In genomic region chr16:101586-101985, GRCh38 we compare ENCODE assay signal across 17 cellular contexts. TPM values are rescaled to one million over a fixed set of nuclear protein-coding genes. Genes with fewer than 3 reads are reported as not detected.
A peak's percentile ranks its signal among the peaks of the same experiment; 100 is the strongest.
DNase-seq lines count a peak whose midpoint lies in the region; ATAC-seq, FAIRE-seq and TF ChIP-seq lines count a peak whose summit lies in the region.
"Had no signal": no experiment of that assay in that cellular context is flagged by ENCODE, and none has a peak within 500 bp of the region (broad histone marks: within the 10 kb centered on the region; RNA-seq: fewer than 3 reads in every experiment).

No MANE protein-coding gene starts in this region.

- DNase-seq in K562 (ENCODE audit: extremely low read depth in 1 of 4, low spot score in 3 of 4) = no peak
- no peak for DNase-seq in transverse colon
- DNase-seq in NCI-H526 treated with DMSO at 0.1 percent for 48 hours (lab: John Stamatoyannopoulos, UW) = no peak
- no peak for DNase-seq in mesothelial cell of epicardium (ENCODE audit: low spot score in 2 of 2, unreplicated experiment in 2 of 2)
- DNase-seq: activated CD4-positive, alpha-beta memory T cell treated with anti-CD3 and anti-CD28 coated beads, Interleukin-2, amount 10 ng/mL, durations not matched to agents 7 days and 5 days; activated T-cell treated with anti-CD3 and anti-CD28 coated beads, Interleukin-2, amount 50 U/mL, for 4 hours; NCI-H1694 treated with DMSO at 0.1 percent for 48 hours; NCI-H446 treated with DMSO at 0.1 percent for 48 hours; SHP77; T-helper 1 cell had no signal

- H3K36me3 ChIP-seq in K562 (ENCODE audit: control insufficient read depth, insufficient read depth, low read length) = peaks cover 39% of the 10 kb centered on the region; the same call in 2 of the 3 replicates
- peaks cover 0 to 55% of the 10 kb centered on the region in 2 donors for H3K36me3 ChIP-seq in gastroesophageal sphincter
- no peaks in the 10 kb centered on the region for H3K36me3 ChIP-seq in parathyroid adenoma (ENCODE audit: control insufficient read depth, insufficient read depth, low read length)
- H3K36me3 ChIP-seq in transverse colon = no peaks in the 10 kb centered on the region

- TF ChIP-seq POLR2A in K562 (conservative IDR thresholded peaks at IDR 0.05) (no peak), gastroesophageal sphincter (IDR thresholded peaks at IDR 0.05) (no peak), transverse colon (IDR thresholded peaks at IDR 0.05) (no peak)

- peaks cover 2% of the 10 kb centered on the region for H3K4me1 Mint-ChIP-seq in mesothelial cell of epicardium

- POLR2A ChIA-PET in K562 (lab: Yijun Ruan, JAX) = no interaction called here

- no peak for TF ChIP-seq RAD21 in K562 (CRISPR knock-in tag; conservative IDR thresholded peaks at IDR 0.05 in 1 of 2, IDR thresholded peaks at IDR 0.05 in 1 of 2)

- H3K4me2 ChIP-seq in K562 (ENCODE audit: insufficient read depth, low read length) (no peak overlapping the region), parathyroid adenoma (ENCODE audit: low read length) (no peak overlapping the region)

- no peaks in the 10 kb centered on the region for H3K9me3 Mint-ChIP-seq in mesothelial cell of epicardium
- H3K9me3 Mint-ChIP-seq: activated CD4-positive, alpha-beta memory T cell treated with anti-CD3 and anti-CD28 coated beads, Interleukin-2, amount 10 ng/mL, durations not matched to agents 7 days and 5 days; activated naive CD4-positive, alpha-beta T cell treated with anti-CD3 and anti-CD28 coated beads, Interleukin-2, amount 50 U/mL, for 72 hours; activated T-cell treated with anti-CD3 and anti-CD28 coated beads, Interleukin-2, amount 50 U/mL, for 4 hours had no signal

- H3K4me3 Mint-ChIP-seq in mesothelial cell of epicardium = no peak overlapping the region
- H3K4me3 Mint-ChIP-seq: activated CD4-positive, alpha-beta memory T cell treated with anti-CD3 and anti-CD28 coated beads, Interleukin-2, amount 10 ng/mL, durations not matched to agents 7 days and 5 days; activated T-cell treated with anti-CD3 and anti-CD28 coated beads, Interleukin-2, amount 50 U/mL, for 4 hours; B cell had no signal

- H3K9me1 ChIP-seq in K562 (ENCODE audit: control insufficient read depth, insufficient read depth, low read length) = no peaks in the 10 kb centered on the region

- no peak overlapping the region for H3K27ac Mint-ChIP-seq in mesothelial cell of epicardium
- H3K27ac Mint-ChIP-seq: activated CD4-positive, alpha-beta memory T cell treated with anti-CD3 and anti-CD28 coated beads, Interleukin-2, amount 10 ng/mL, durations not matched to agents 7 days and 5 days; B cell had no signal

- H3K27ac ChIP-seq in K562 (ENCODE audit: extremely low read depth, low read depth, low read length) (no peak overlapping the region), gastroesophageal sphincter (peak overlapping the region in 3 of 4 donors; percentile 68 to 75 (median 74)), parathyroid adenoma (peak overlapping the region; percentile 7), transverse colon (peak overlapping the region in 3 of 4 donors; percentile 18 to 48 (median 35))
- H3K27ac ChIP-seq: VCaP had no signal

- H3K4me3 ChIP-seq in K562 (no peak overlapping the region), gastroesophageal sphincter (no peak overlapping the region), parathyroid adenoma (ENCODE audit: low read depth, low read length) (no peak overlapping the region), transverse colon (no peak overlapping the region)

- H2AFZ ChIP-seq in K562 (ENCODE audit: low read depth, low read length) (no peak overlapping the region), parathyroid adenoma (no peak overlapping the region)

- peaks cover 18 to 60% of the 10 kb centered on the region in 2 experiments; a peak in 4 of 5 replicates for H3K4me1 ChIP-seq in K562 (replicated peaks in 1 of 2; ENCODE audit: control insufficient read depth in 2 of 2, insufficient read depth in 2 of 2, low read length in 2 of 2)
- H3K4me1 ChIP-seq in gastroesophageal sphincter = peaks cover 0 to 35% (median 0%) of the 10 kb centered on the region in 3 donors
- H3K4me1 ChIP-seq in parathyroid adenoma = no peaks in the 10 kb centered on the region
- H3K4me1 ChIP-seq in transverse colon = peaks cover 0 to 11% (median 0%) of the 10 kb centered on the region in 4 donors

- H3K79me2 ChIP-seq in K562 (ENCODE audit: control insufficient read depth, insufficient read depth, low read length) (peaks cover under 1% of the 10 kb centered on the region; the same call in 1 of the 3 replicates), parathyroid adenoma (no peaks in the 10 kb centered on the region)

- no peaks in the 10 kb centered on the region for H3K27me3 ChIP-seq in K562 (ENCODE audit: control insufficient read depth in 2 of 2, insufficient read depth in 2 of 2, low read length in 2 of 2)
- H3K27me3 ChIP-seq in gastroesophageal sphincter = no peaks in the 10 kb centered on the region
- no peaks in the 10 kb centered on the region for H3K27me3 ChIP-seq in parathyroid adenoma (ENCODE audit: control insufficient read depth, insufficient read depth, low read length)
- no peaks in the 10 kb centered on the region for H3K27me3 ChIP-seq in transverse colon

- H3K27me3 Mint-ChIP-seq in mesothelial cell of epicardium (ENCODE audit: low read depth) = no peaks in the 10 kb centered on the region
- H3K27me3 Mint-ChIP-seq: activated CD4-positive, alpha-beta memory T cell treated with anti-CD3 and anti-CD28 coated beads, Interleukin-2, amount 10 ng/mL, durations not matched to agents 7 days and 5 days; B cell had no signal

- 86% methylated on average over 6 of the region's 6 CpGs for WGBS in K562 (ENCODE audit: insufficient coverage, low coverage, missing lambda C conversion rate)
- WGBS in gastroesophageal sphincter (ENCODE audit: low coverage in 1 of 2), 2 donors = 55 to 100% methylated on average over 2 to 5 of the region's 6 CpGs
- WGBS in transverse colon (ENCODE audit: low coverage in 1 of 2), 2 donors = 84% methylated on average over 6 of the region's 6 CpGs; no CpG with 5 or more reads in 1 of the 2 donors

- BruUV-seq in K562 (replicated peaks; lab: Mats Ljungman, UMichigan) = no TSS peak

- FAIRE-seq in K562 (lab: Jason Lieb, UNC) = no peak
- FAIRE-seq: HTR-8/SVneo had no signal

- TF ChIP-seq EP300 in K562 (IDR thresholded peaks at IDR 0.05; ENCODE audit: low read length) (no peak), gastroesophageal sphincter (IDR thresholded peaks at IDR 0.05) (no peak), transverse colon (IDR thresholded peaks at IDR 0.05; ENCODE audit: low read depth) (no peak)

- CTCF ChIA-PET in K562 (lab: Yijun Ruan, JAX; ENCODE audit: low intra/inter-chr PET ratio) = no interaction called here

- H3K9me3 ChIP-seq in K562 (replicated peaks; ENCODE audit: control insufficient read depth, insufficient read depth, low read depth, low read length) (no peaks in the 10 kb centered on the region), gastroesophageal sphincter (no peaks in the 10 kb centered on the region), parathyroid adenoma (ENCODE audit: control insufficient read depth, low read length) (no peaks in the 10 kb centered on the region), transverse colon (no peaks in the 10 kb centered on the region)

- TF ChIP-seq CTCF in K562 (IDR thresholded peaks at IDR 0.05 in 2 of 3, conservative IDR thresholded peaks at IDR 0.05 in 1 of 3; ENCODE audit: insufficient read depth in 2 of 3, low read depth in 1 of 3, low read length in 3 of 3) (no peak), gastroesophageal sphincter (IDR thresholded peaks at IDR 0.05) (no peak), parathyroid adenoma (IDR thresholded peaks at IDR 0.05) (no peak), transverse colon (IDR thresholded peaks at IDR 0.05) (no peak), mesothelial cell of epicardium (IDR thresholded peaks at IDR 0.05; ENCODE audit: unreplicated experiment) (no peak)

- H3K36me3 Mint-ChIP-seq in mesothelial cell of epicardium = peaks cover 4% of the 10 kb centered on the region
- H3K36me3 Mint-ChIP-seq: activated naive CD4-positive, alpha-beta T cell treated with anti-CD3 and anti-CD28 coated beads, Interleukin-2, amount 50 U/mL, for 72 hours had no signal

- intact Hi-C loops in K562 (cut with micrococcal nuclease) (no loop called here), transverse colon (cut with DNase I; ENCODE audit: low total_unique reads) (no loop called here)

- H3K9ac ChIP-seq in K562 (ENCODE audit: insufficient read depth in 1 of 2, low read depth in 2 of 2, low read length in 2 of 2) (0 out of 4 replicates have a peak overlapping the region, but pooled peaks of 1 of the 2 experiments have one; percentile 48), parathyroid adenoma (no peak overlapping the region)

- in situ Hi-C loops in K562 (cut with MboI) = no loop called here
- in situ Hi-C loops in transverse colon (cut with MboI; ENCODE audit: low pct_ligation_motif_present in 1 of 4, low pct_unique_long_range_greater_than_20kb in 1 of 4, low sequenced_read_pairs in 3 of 4) = no loop called here

- no peak for ATAC-seq in K562
- ATAC-seq in gastroesophageal sphincter = no peak
- no peak for ATAC-seq in HG03135 (IDR thresholded peaks at IDR 0.05; ENCODE audit: unreplicated experiment)
- ATAC-seq: activated naive CD4-positive, alpha-beta T cell treated with anti-CD3 and anti-CD28 coated beads, Interleukin-2, amount 50 U/mL, for 72 hours; activated T-cell treated with anti-CD3 and anti-CD28 coated beads, Interleukin-2, amount 50 U/mL, for 4 hours had no signal

- no peaks in the 10 kb centered on the region for H4K20me1 ChIP-seq in K562 (replicated peaks; ENCODE audit: control insufficient read depth, insufficient read depth, low read length)

RNA-seq across cellular contexts. Expression of gene MPG, which starts 23.6 kb away (rescaled TPM):
- 6.3 and 35.1 TPM in 2 replicates for total RNA-seq in K562 (2011; cell fraction: chromatin; rRNA removed; ENCODE audit: low replicate concordance)
- total RNA-seq in K562 (2011; cell fraction: nucleolus; rRNA removed) = 52.2 and 54.0 TPM in 2 replicates
- 26.0 and 30.7 TPM in 2 replicates for total RNA-seq in K562 (2011; cell fraction: nucleoplasm; rRNA removed)
- total RNA-seq in K562 (2014; rRNA removed) (192 and 226 TPM in 2 replicates), K562 (2014; rRNA removed; fragmentation: Illumina TruSeq; extraction: Trizol) (5.0 and 6.1 TPM in 2 replicates), K562 (2015; rRNA removed; fragmentation: Illumina TruSeq; extraction: Trizol) (47.1 and 52.8 TPM in 2 replicates), K562 (2021) (80.1 and 81.9 TPM in 2 replicates), gastroesophageal sphincter (100 to 1,000 TPM in 2 of 4 donors, 10 to 100 TPM in 2; 57.4 to 114 (median 92.4) TPM), transverse colon (10 to 100 TPM; 22.3 to 63.2 (median 51.2) TPM), mesothelial cell of epicardium (43.4 to 44.7 TPM (median 44.2 TPM) in 3 replicates)
- polyA plus RNA-seq in K562 (2011; rRNA removed) (36.2 and 52.2 TPM in 2 replicates), K562 (2014; fragmentation: Illumina TruSeq; extraction: Trizol) (21.1 and 55.2 TPM in 2 replicates), K562 (2014; fragmentation: Nextera tagmentation; extraction: Ambion mirVana) (1 to 10 TPM in 1 of 2 experiments, under 1 TPM in 1; 0.42 to 2.2 TPM), K562 (2014; rRNA removed) (138 and 214 TPM in 2 replicates)
- polyA plus RNA-seq in K562 (2011; cell fraction: cytosol; rRNA removed) = 102 and 222 TPM in 2 replicates
- 38.8 and 51.3 TPM in 2 replicates for polyA plus RNA-seq in K562 (2011; cell fraction: nucleus; rRNA removed)
- polyA plus RNA-seq in K562 (2012) = 46.7 and 91.8 TPM in 2 replicates
- polyA minus RNA-seq in K562 (2011; rRNA and poly(A)+ RNA removed) = 5.7 and 7.4 TPM in 2 replicates
- 34.4 and 54.7 TPM in 2 replicates for polyA minus RNA-seq in K562 (2011; cell fraction: cytosol; rRNA and poly(A)+ RNA removed)
- polyA minus RNA-seq in K562 (2011; cell fraction: nucleus; rRNA and poly(A)+ RNA removed) = 15.9 and 16.8 TPM in 2 replicates

RNA-seq across cellular contexts. Expression of gene RHBDF1, which starts 29.2 kb away (rescaled TPM):
- total RNA-seq in K562 (2011; cell fraction: chromatin; rRNA removed; ENCODE audit: low replicate concordance) = 63.2 and 128 TPM in 2 replicates
- 70.9 and 80.0 TPM in 2 replicates for total RNA-seq in K562 (2011; cell fraction: nucleolus; rRNA removed)
- 60.5 TPM in 2 replicates for total RNA-seq in K562 (2011; cell fraction: nucleoplasm; rRNA removed)
- total RNA-seq in K562 (2014; rRNA removed) (4.5 and 5.9 TPM in 2 replicates), K562 (2014; rRNA removed; fragmentation: Illumina TruSeq; extraction: Trizol) (1.2 and 1.3 TPM in 2 replicates), K562 (2015; rRNA removed; fragmentation: Illumina TruSeq; extraction: Trizol) (1.2 and 1.6 TPM in 2 replicates), K562 (2021) (6.9 and 7.1 TPM in 2 replicates), gastroesophageal sphincter (10 to 100 TPM; 21.0 to 52.3 (median 33.0) TPM), transverse colon (100 to 1,000 TPM in 1 of 4 donors, 10 to 100 TPM in 3; 11.9 to 179 (median 33.8) TPM), mesothelial cell of epicardium (73.5 to 81.2 TPM (median 73.5 TPM) in 3 replicates)
- polyA plus RNA-seq in K562 (2011; rRNA removed) (8.2 and 20.0 TPM in 2 replicates), K562 (2014; fragmentation: Illumina TruSeq; extraction: Trizol) (4.2 and 5.5 TPM in 2 replicates), K562 (2014; fragmentation: Nextera tagmentation; extraction: Ambion mirVana) (1 to 10 TPM; 1.0 to 2.0 TPM), K562 (2014; rRNA removed) (6.0 and 6.9 TPM in 2 replicates)
- 9.3 and 10.9 TPM in 2 replicates for polyA plus RNA-seq in K562 (2011; cell fraction: cytosol; rRNA removed)
- polyA plus RNA-seq in K562 (2011; cell fraction: nucleus; rRNA removed) = 210 and 244 TPM in 2 replicates
- polyA plus RNA-seq in K562 (2012) = 3.0 and 13.0 TPM in 2 replicates
- polyA minus RNA-seq in K562 (2011; rRNA and poly(A)+ RNA removed) = 2.7 and 4.6 TPM in 2 replicates
- 3.7 and 10.0 TPM in 2 replicates for polyA minus RNA-seq in K562 (2011; cell fraction: cytosol; rRNA and poly(A)+ RNA removed)
- polyA minus RNA-seq in K562 (2011; cell fraction: nucleus; rRNA and poly(A)+ RNA removed) = 15.8 and 22.8 TPM in 2 replicates

RNA-seq across cellular contexts. Expression of gene NPRL3, which starts 36.9 kb away (rescaled TPM):
- 75.3 and 210 TPM in 2 replicates for total RNA-seq in K562 (2011; cell fraction: chromatin; rRNA removed; ENCODE audit: low replicate concordance)
- 101 and 104 TPM in 2 replicates for total RNA-seq in K562 (2011; cell fraction: nucleolus; rRNA removed)
- total RNA-seq in K562 (2011; cell fraction: nucleoplasm; rRNA removed) = 79.9 and 94.8 TPM in 2 replicates
- 8.4 and 10.9 TPM in 2 replicates for total RNA-seq in K562 (2014; rRNA removed)
- total RNA-seq in K562 (2014; rRNA removed; fragmentation: Illumina TruSeq; extraction: Trizol) = 3.7 and 5.6 TPM in 2 replicates
- 4.4 and 7.9 TPM in 2 replicates for total RNA-seq in K562 (2015; rRNA removed; fragmentation: Illumina TruSeq; extraction: Trizol)
- total RNA-seq in K562 (2021) = 51.0 and 53.6 TPM in 2 replicates
- 9.7 and 26.3 TPM in 2 replicates for polyA plus RNA-seq in K562 (2011; rRNA removed)
- polyA plus RNA-seq in K562 (2011; cell fraction: cytosol; rRNA removed) = 14.6 and 15.5 TPM in 2 replicates
- polyA plus RNA-seq in K562 (2011; cell fraction: nucleus; rRNA removed) = 49.9 and 59.5 TPM in 2 replicates
- polyA plus RNA-seq in K562 (2012) = 44.9 and 60.8 TPM in 2 replicates
- polyA plus RNA-seq in K562 (2014; fragmentation: Illumina TruSeq; extraction: Trizol) = 38.9 and 54.1 TPM in 2 replicates
- 1 to 10 TPM in 1 of 2 experiments, under 1 TPM in 1; 0.92 to 1.0 TPM for polyA plus RNA-seq in K562 (2014; fragmentation: Nextera tagmentation; extraction: Ambion mirVana)
- polyA plus RNA-seq in K562 (2014; rRNA removed) = 18.8 and 19.1 TPM in 2 replicates
- polyA minus RNA-seq in K562 (2011; rRNA and poly(A)+ RNA removed) = 13.2 and 14.2 TPM in 2 replicates
- 29.3 and 41.0 TPM in 2 replicates for polyA minus RNA-seq in K562 (2011; cell fraction: cytosol; rRNA and poly(A)+ RNA removed)
- polyA minus RNA-seq in K562 (2011; cell fraction: nucleus; rRNA and poly(A)+ RNA removed) = 20.2 and 31.7 TPM in 2 replicates
- 10 to 100 TPM in 3 of 4 donors, 1 to 10 TPM in 1; 6.5 to 15.7 (median 13.9) TPM for total RNA-seq in gastroesophageal sphincter
- 10 to 100 TPM; 12.8 to 99.5 (median 22.6) TPM for total RNA-seq in transverse colon
- 43.5 to 45.8 TPM (median 44.5 TPM) in 3 replicates for total RNA-seq in mesothelial cell of epicardium

RNA-seq across cellular contexts. Expression of gene SNRNP25, which starts 48.0 kb away (rescaled TPM):
- 58.7 and 108 TPM in 2 replicates for total RNA-seq in K562 (2011; cell fraction: chromatin; rRNA removed; ENCODE audit: low replicate concordance)
- 59.2 and 64.4 TPM in 2 replicates for total RNA-seq in K562 (2011; cell fraction: nucleolus; rRNA removed)
- total RNA-seq in K562 (2011; cell fraction: nucleoplasm; rRNA removed) = 61.2 and 70.4 TPM in 2 replicates
- total RNA-seq in K562 (2014; rRNA removed) (176 and 178 TPM in 2 replicates), K562 (2014; rRNA removed; fragmentation: Illumina TruSeq; extraction: Trizol) (78.8 and 107 TPM in 2 replicates), K562 (2015; rRNA removed; fragmentation: Illumina TruSeq; extraction: Trizol) (106 and 108 TPM in 2 replicates), K562 (2021) (123 and 124 TPM in 2 replicates), gastroesophageal sphincter (10 to 100 TPM; 25.6 to 34.4 (median 28.5) TPM), transverse colon (10 to 100 TPM in 3 of 4 donors, 1 to 10 TPM in 1; 5.6 to 27.9 (median 20.2) TPM), mesothelial cell of epicardium (33.1 to 34.8 TPM (median 33.9 TPM) in 3 replicates)
- polyA plus RNA-seq in K562 (2011; rRNA removed) (116 and 117 TPM in 2 replicates), K562 (2014; fragmentation: Illumina TruSeq; extraction: Trizol) (103 and 132 TPM in 2 replicates), K562 (2014; fragmentation: Nextera tagmentation; extraction: Ambion mirVana) (10 to 100 TPM; 59.0 to 61.5 TPM), K562 (2014; rRNA removed) (122 and 154 TPM in 2 replicates)
- 102 and 106 TPM in 2 replicates for polyA plus RNA-seq in K562 (2011; cell fraction: cytosol; rRNA removed)
- polyA plus RNA-seq in K562 (2011; cell fraction: nucleus; rRNA removed) = 107 and 113 TPM in 2 replicates
- polyA plus RNA-seq in K562 (2012) = 70.9 and 149 TPM in 2 replicates
- 48.3 and 52.8 TPM in 2 replicates for polyA minus RNA-seq in K562 (2011; rRNA and poly(A)+ RNA removed)
- polyA minus RNA-seq in K562 (2011; cell fraction: cytosol; rRNA and poly(A)+ RNA removed) = 20.9 and 31.3 TPM in 2 replicates
- 18.3 and 31.3 TPM in 2 replicates for polyA minus RNA-seq in K562 (2011; cell fraction: nucleus; rRNA and poly(A)+ RNA removed)

RNA-seq across cellular contexts. Expression of gene POLR3K, which starts 48.2 kb away (rescaled TPM):
- total RNA-seq in K562 (2011; cell fraction: chromatin; rRNA removed; ENCODE audit: low replicate concordance) = 53.1 and 79.0 TPM in 2 replicates
- 47.2 and 48.0 TPM in 2 replicates for total RNA-seq in K562 (2011; cell fraction: nucleolus; rRNA removed)
- 66.1 and 91.1 TPM in 2 replicates for total RNA-seq in K562 (2011; cell fraction: nucleoplasm; rRNA removed)
- total RNA-seq in K562 (2014; rRNA removed) (62.7 and 65.7 TPM in 2 replicates), K562 (2014; rRNA removed; fragmentation: Illumina TruSeq; extraction: Trizol) (46.3 and 53.5 TPM in 2 replicates), K562 (2015; rRNA removed; fragmentation: Illumina TruSeq; extraction: Trizol) (42.1 and 43.7 TPM in 2 replicates), K562 (2021) (86.7 and 90.9 TPM in 2 replicates), gastroesophageal sphincter (1 to 10 TPM; 2.6 to 5.1 (median 4.5) TPM), transverse colon (10 to 100 TPM in 1 of 4 donors, 1 to 10 TPM in 2, not detected in 1; 4.6 to 12.7 (median 5.2) TPM), mesothelial cell of epicardium (8.7 to 9.2 TPM (median 9.1 TPM) in 3 replicates)
- polyA plus RNA-seq in K562 (2011; rRNA removed) (86.0 and 95.2 TPM in 2 replicates), K562 (2014; fragmentation: Illumina TruSeq; extraction: Trizol) (68.2 and 81.3 TPM in 2 replicates), K562 (2014; fragmentation: Nextera tagmentation; extraction: Ambion mirVana) (100 to 1,000 TPM; 304 to 315 TPM), K562 (2014; rRNA removed) (120 and 135 TPM in 2 replicates)
- 138 TPM in 2 replicates for polyA plus RNA-seq in K562 (2011; cell fraction: cytosol; rRNA removed)
- 48.9 and 51.4 TPM in 2 replicates for polyA plus RNA-seq in K562 (2011; cell fraction: nucleus; rRNA removed)
- 55.3 and 115 TPM in 2 replicates for polyA plus RNA-seq in K562 (2012)
- polyA minus RNA-seq in K562 (2011; rRNA and poly(A)+ RNA removed) = 81.3 and 98.4 TPM in 2 replicates
- 37.8 and 43.4 TPM in 2 replicates for polyA minus RNA-seq in K562 (2011; cell fraction: cytosol; rRNA and poly(A)+ RNA removed)
- polyA minus RNA-seq in K562 (2011; cell fraction: nucleus; rRNA and poly(A)+ RNA removed) = 17.2 and 28.0 TPM in 2 replicates
